Comparison of ENCODE assay signal across 8 cellular contexts in the genomic region with DNA sequence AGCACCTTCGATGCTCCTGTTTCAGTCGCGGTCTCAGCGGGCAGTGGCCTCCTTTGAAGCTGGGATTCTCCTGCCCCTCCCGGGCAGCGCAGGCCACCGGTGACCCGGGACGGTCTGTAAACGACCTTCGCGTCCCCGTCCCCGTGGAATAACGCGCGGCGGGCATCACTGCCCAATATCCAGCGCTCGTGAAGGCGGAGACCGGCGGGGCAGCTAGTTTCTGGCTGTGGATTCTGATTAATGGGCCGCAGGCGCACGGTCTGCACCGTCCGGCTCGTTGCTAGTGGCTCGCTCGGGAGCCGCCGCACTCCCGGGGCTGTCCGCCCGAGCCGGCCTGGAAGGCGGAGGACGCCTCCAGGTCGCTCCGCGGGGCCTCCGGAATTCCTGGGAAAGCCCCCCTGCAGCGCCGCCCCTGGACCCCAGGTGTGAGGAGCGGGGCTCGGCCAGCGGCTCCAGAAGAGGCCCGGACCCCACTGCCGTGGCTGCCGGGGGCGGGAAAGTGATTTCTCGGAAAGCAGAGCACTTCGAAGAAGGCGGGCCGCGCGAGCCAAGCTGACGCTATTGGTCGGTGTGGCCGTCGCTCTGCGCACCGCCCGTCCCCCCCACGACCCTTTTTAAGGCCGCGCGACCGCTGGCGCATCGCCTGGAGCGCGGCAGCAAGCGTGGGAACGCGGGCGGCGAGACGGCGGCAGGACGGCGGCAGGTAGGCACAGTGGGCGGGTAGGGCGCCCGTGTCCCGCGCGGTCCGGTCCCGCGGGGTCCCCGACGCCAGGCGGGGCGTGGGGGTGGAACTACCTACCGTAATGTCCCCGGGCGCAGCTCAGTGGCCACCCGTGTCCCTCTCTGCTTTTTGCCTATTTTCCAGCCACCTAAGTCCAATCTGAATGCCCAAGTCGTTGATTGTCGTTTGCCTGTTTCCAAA. TPM values are rescaled to one million over a fixed set of nuclear protein-coding genes. Genes with fewer than 3 reads are reported as not detected.
DNase-seq lines count a peak whose midpoint lies in the region; ATAC-seq and TF ChIP-seq lines count a peak whose summit lies in the region.

A gene with protein sequence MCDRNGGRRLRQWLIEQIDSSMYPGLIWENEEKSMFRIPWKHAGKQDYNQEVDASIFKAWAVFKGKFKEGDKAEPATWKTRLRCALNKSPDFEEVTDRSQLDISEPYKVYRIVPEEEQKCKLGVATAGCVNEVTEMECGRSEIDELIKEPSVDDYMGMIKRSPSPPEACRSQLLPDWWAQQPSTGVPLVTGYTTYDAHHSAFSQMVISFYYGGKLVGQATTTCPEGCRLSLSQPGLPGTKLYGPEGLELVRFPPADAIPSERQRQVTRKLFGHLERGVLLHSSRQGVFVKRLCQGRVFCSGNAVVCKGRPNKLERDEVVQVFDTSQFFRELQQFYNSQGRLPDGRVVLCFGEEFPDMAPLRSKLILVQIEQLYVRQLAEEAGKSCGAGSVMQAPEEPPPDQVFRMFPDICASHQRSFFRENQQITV (plus strand): TSS at position 642 of the 922 bp plus-strand sequence. CDS start 3,854 bp downstream, outside the sequence.

- H3K9me3 Mint-ChIP-seq in CD8-positive, alpha-beta T cell = no peaks in the 10 kb centered on the region

- peak within 1 kb of the TSS; percentile 83 for H3K4me3 Mint-ChIP-seq in CD8-positive, alpha-beta T cell

- CTCF ChIA-PET in CD8-positive, alpha-beta T cell (lab: Charles Lee) = interaction anchor here (0.7 to 2.1 kb wide), 4 partner anchors 77 to 1100 kb away, joined by 3 to 14 read pairs (median 8); no protein-coding TSS in a partner anchor

- no peaks in the 10 kb centered on the region for H3K9me3 ChIP-seq in CD8-positive, alpha-beta T cell (ENCODE audit: low read length)
- no peaks in the 10 kb centered on the region for H3K9me3 ChIP-seq in heart right ventricle
- no peaks in the 10 kb centered on the region for H3K9me3 ChIP-seq in psoas muscle

- H3K4me1 Mint-ChIP-seq in CD8-positive, alpha-beta T cell (ENCODE audit: low read depth) = peaks cover 47% of the 10 kb centered on the region

- whole genome bisulfite sequencing in heart right ventricle, 2 donors = 1% methylated on average over 102 of the region's 102 CpGs
- 1 to 2% (median 1%) methylated on average over 78 to 102 of the region's 102 CpGs for WGBS in psoas muscle, 3 donors

- TF ChIP-seq CTCF in CD8-positive, alpha-beta T cell (IDR thresholded peaks at IDR 0.05) = no peak
- no peak for TF ChIP-seq CTCF in heart right ventricle (IDR thresholded peaks at IDR 0.05)
- TF ChIP-seq CTCF in psoas muscle (IDR thresholded peaks at IDR 0.05) = no peak

- no peaks in the 10 kb centered on the region for H3K36me3 ChIP-seq in CD8-positive, alpha-beta T cell (ENCODE audit: insufficient read depth, low read length)
- H3K36me3 ChIP-seq in heart right ventricle = peaks cover 0 to 6% (median 0%) of the 10 kb centered on the region in 9 donors
- no peaks in the 10 kb centered on the region for H3K36me3 ChIP-seq in psoas muscle (ENCODE audit: insufficient read depth in 1 of 2, low read depth in 1 of 2)

- DNase-seq in CD8-positive, alpha-beta T cell = peak; percentile 35 to 79 (median 66)
- DNase-seq in NOMO-1 (lab: John Stamatoyannopoulos, UW; ENCODE audit: unreplicated experiment in 2 of 2) (peak; percentile 81 to 90), activated gamma-delta T cell treated with Interleukin-2 at 50 U/mL for 16 hours (peak; percentile 58), heart right ventricle (peak; percentile 73 to 81), psoas muscle (peak; percentile 62 to 76), ureter (ENCODE audit: low spot score) (peak; percentile 77), NCI-H1417 (lab: John Stamatoyannopoulos, UW) (no peak)

- H3K4me1 ChIP-seq in CD8-positive, alpha-beta T cell (ENCODE audit: insufficient read depth, low read length) = peaks cover 35% of the 10 kb centered on the region
- H3K4me1 ChIP-seq in heart right ventricle (peaks cover 0 to 55% (median 15%) of the 10 kb centered on the region in 9 donors), psoas muscle (peaks cover 6% of the 10 kb centered on the region)

- no peaks in the 10 kb centered on the region for H3K27me3 Mint-ChIP-seq in CD8-positive, alpha-beta T cell (ENCODE audit: low read depth)

- no peak within 1 kb of the TSS for H3K27ac ChIP-seq in CD8-positive, alpha-beta T cell (ENCODE audit: low read depth, low read length)
- H3K27ac ChIP-seq in heart right ventricle = peak within 1 kb of the TSS in 7 of 10 donors; percentile 15 to 90 (median 45)
- no peak within 1 kb of the TSS for H3K27ac ChIP-seq in psoas muscle

- peaks cover 2% of the 10 kb centered on the region for H3K36me3 Mint-ChIP-seq in CD8-positive, alpha-beta T cell

- peak within 1 kb of the TSS; percentile 54 for H3K4me3 ChIP-seq in CD8-positive, alpha-beta T cell (ENCODE audit: low read depth, low read length)
- peak within 1 kb of the TSS; percentile 53 to 85 (median 64) for H3K4me3 ChIP-seq in heart right ventricle
- H3K4me3 ChIP-seq in psoas muscle = peak within 1 kb of the TSS; percentile 62

- H3K27me3 ChIP-seq in CD8-positive, alpha-beta T cell (ENCODE audit: insufficient read depth, low read length) = no peaks in the 10 kb centered on the region
- peaks cover 0 to 77% (median 69%) of the 10 kb centered on the region in 7 donors for H3K27me3 ChIP-seq in heart right ventricle
- peaks cover 2 to 69% (median 16%) of the 10 kb centered on the region in 3 donors for H3K27me3 ChIP-seq in psoas muscle (ENCODE audit: insufficient read depth in 3 of 3, low read length in 2 of 3)

- POLR2A ChIA-PET in CD8-positive, alpha-beta T cell (lab: Charles Lee) = interaction anchor here (1.1 kb wide), 1 partner anchor 15 kb away, joined by 3 read pairs; no protein-coding TSS in a partner anchor

- intact Hi-C loops in CD8-positive, alpha-beta T cell (cut with DNase I, micrococcal nuclease) = loop anchor here in 1 of 2 experiments (2.0 kb wide), 1 partner anchor 78 kb away; no protein-coding TSS in a partner anchor
- intact Hi-C loops in heart right ventricle (cut with DNase I) (no loop called here), psoas muscle (cut with DNase I) (no loop called here)

- ATAC-seq in CD8-positive, alpha-beta T cell = peak; percentile 77
- ATAC-seq in GM21526 (IDR thresholded peaks at IDR 0.05; ENCODE audit: low FRiP score, unreplicated experiment) (peak; percentile 44), heart right ventricle (peak; percentile 86 to 93 (median 88)), psoas muscle (peak in 3 of 4 donors; percentile 35 to 61 (median 44))

- no peak within 1 kb of the TSS for H3K27ac Mint-ChIP-seq in CD8-positive, alpha-beta T cell

RNA-seq across cellular contexts. Expression of the gene that starts here (rescaled TPM):
- 10 to 100 TPM; 23.0 to 25.5 TPM for total RNA-seq in CD8-positive, alpha-beta T cell
- total RNA-seq in heart right ventricle (10 to 100 TPM in 1 of 10 donors, 1 to 10 TPM in 7, under 1 TPM in 2; 0.72 to 29.4 (median 2.5) TPM), psoas muscle (1 to 10 TPM; 1.1 to 2.8 (median 1.7) TPM), ureter (9.5 TPM)
- polyA plus RNA-seq in heart right ventricle (1 to 10 TPM; 1.7 to 1.9 TPM), psoas muscle (under 1 TPM; 0.23 to 0.59 (median 0.59) TPM)

Comparison
In these comparisons a context has a peak if more than half of its experiments do, and no peak if none do; other contexts are left out.
1. DNase-seq: peak in CD8-positive, alpha-beta T cell (7 of 7), NOMO-1 (2 of 2), activated gamma-delta T cell treated with Interleukin-2 at 50 U/mL for 16 hours (single experiment), heart right ventricle (2 of 2), psoas muscle (2 of 2) and ureter (single experiment); none in NCI-H1417 (0 of 3).
2. H3K27ac ChIP-seq: peak in heart right ventricle (7 of 10); none in CD8-positive, alpha-beta T cell (single experiment) and psoas muscle (single experiment).
3. Peak in every context shown above with its lines, with median percentiles within 50 percentile points of each other: ATAC-seq and H3K4me3 ChIP-seq.